ENCODE assay signal across 1 cellular context in genomic region chrX:132876509-132876837, GRCh38.
TF ChIP-seq lines count a peak whose summit lies in the region.

No MANE protein-coding gene starts in this region.

TF ChIP-seq in HEK293, 187 proteins besides CTCF, POLR2A, EP300 and RAD21 (continued from another document):
- TF ChIP-seq TRIM28 (IDR thresholded peaks at IDR 0.05; ENCODE audit: borderline replicate concordance, low read length) (no peak), GLI4 (tag by site-specific recombination; IDR thresholded peaks at IDR 0.05) (no peak), ZNF529 (tag by site-specific recombination; IDR thresholded peaks at IDR 0.05; ENCODE audit: insufficient replicate concordance) (no peak), ZNF302 (tag by site-specific recombination; IDR thresholded peaks at IDR 0.05; ENCODE audit: low read depth) (no peak), ZNF133 (tag by site-specific recombination; IDR thresholded peaks at IDR 0.05) (no peak), SP2 (tag by site-specific recombination; IDR thresholded peaks at IDR 0.05) (peak; percentile 47; the same call in 1 of the 2 replicates), ZNF548 (tag by site-specific recombination; IDR thresholded peaks at IDR 0.05) (no peak), ZEB2 (tag by site-specific recombination; IDR thresholded peaks at IDR 0.05) (no peak), ZNF24 (tag by site-specific recombination; IDR thresholded peaks at IDR 0.05) (no peak), ZNF600 (tag by site-specific recombination; IDR thresholded peaks at IDR 0.05) (no peak), PBX3 (CRISPR knock-in tag; IDR thresholded peaks at IDR 0.05) (no peak), ZNF112 (tag by site-specific recombination; IDR thresholded peaks at IDR 0.05) (no peak), ZNF18 (tag by site-specific recombination; IDR thresholded peaks at IDR 0.05) (no peak), ZNF48 (tag by site-specific recombination; IDR thresholded peaks at IDR 0.05) (no peak), ZNF561 (tag by site-specific recombination; IDR thresholded peaks at IDR 0.05; ENCODE audit: borderline replicate concordance) (no peak), ZNF16 (tag by site-specific recombination; IDR thresholded peaks at IDR 0.05; ENCODE audit: low read depth) (no peak), ZNF768 (tag by site-specific recombination; IDR thresholded peaks at IDR 0.05) (no peak), ZNF37A (tag by site-specific recombination; IDR thresholded peaks at IDR 0.05) (no peak), ZNF488 (tag by site-specific recombination; IDR thresholded peaks at IDR 0.05) (no peak), ZNF398 (tag by site-specific recombination; IDR thresholded peaks at IDR 0.05) (peak; percentile 86), BCL11A (tag by site-specific recombination; IDR thresholded peaks at IDR 0.05; ENCODE audit: low read depth) (no peak), ZNF202 (tag by site-specific recombination; IDR thresholded peaks at IDR 0.05; ENCODE audit: borderline replicate concordance) (no peak), ZNF510 (tag by site-specific recombination; IDR thresholded peaks at IDR 0.05; ENCODE audit: insufficient replicate concordance) (no peak), ZBTB20 (tag by site-specific recombination; IDR thresholded peaks at IDR 0.05) (0 out of 2 replicates have a peak, but pooled peaks have one; percentile 21), ZNF530 (tag by site-specific recombination; IDR thresholded peaks at IDR 0.05; ENCODE audit: low read depth) (no peak), ZNF830 (tag by site-specific recombination; IDR thresholded peaks at IDR 0.05; ENCODE audit: low read depth) (no peak)
